In the genomic region with DNA sequence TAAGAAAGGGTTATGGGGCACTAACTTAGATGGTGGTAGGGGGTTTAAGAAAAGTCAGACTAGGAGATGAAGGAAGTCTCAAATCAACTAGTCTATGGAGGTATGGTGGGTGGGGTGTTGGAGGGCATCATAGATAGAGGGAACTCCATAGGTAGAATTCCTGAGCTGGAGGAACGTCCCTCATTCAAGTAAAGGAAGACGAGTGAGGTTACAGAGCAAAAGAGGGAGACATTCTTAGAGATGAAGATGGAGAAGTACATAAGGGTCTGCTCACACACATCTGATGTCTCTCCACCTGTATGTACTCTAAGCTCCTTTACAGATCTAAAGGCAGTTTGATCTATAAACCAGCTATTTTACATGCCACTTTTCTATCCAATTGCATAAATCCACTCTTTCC, we compare ENCODE assay signal across 8 cellular contexts. TPM values are rescaled to one million over a fixed set of nuclear protein-coding genes. Genes with fewer than 3 reads are reported as not detected.
DNase-seq lines count a peak whose midpoint lies in the region; ATAC-seq and TF ChIP-seq lines count a peak whose summit lies in the region.

No MANE protein-coding gene starts in this region.

- no peak for TF ChIP-seq EP300 in transverse colon (IDR thresholded peaks at IDR 0.05; ENCODE audit: low read depth)

- peaks cover 53% of the 10 kb centered on the region for H3K4me1 Mint-ChIP-seq in activated naive CD4-positive, alpha-beta T cell treated with anti-CD3 and anti-CD28 coated beads for 36 hours (ENCODE audit: low read depth)

- H3K27me3 Mint-ChIP-seq in activated naive CD4-positive, alpha-beta T cell treated with anti-CD3 and anti-CD28 coated beads for 36 hours (ENCODE audit: low read depth), result no peaks in the 10 kb centered on the region

- H3K36me3 ChIP-seq in lower lobe of right lung (no peaks in the 10 kb centered on the region), transverse colon (no peaks in the 10 kb centered on the region)

- no peak for TF ChIP-seq POLR2A in transverse colon (IDR thresholded peaks at IDR 0.05)

- CTCF ChIA-PET in activated naive CD4-positive, alpha-beta T cell treated with anti-CD3 and anti-CD28 coated beads for 36 hours (lab: Charles Lee), result interaction anchor here (0.7 to 1.6 kb wide), 3 partner anchors 31 to 98 kb away, joined by 3 to 4 read pairs (median 3); no protein-coding TSS in a partner anchor

- H3K27me3 ChIP-seq in lower lobe of right lung (ENCODE audit: low read depth) (no peaks in the 10 kb centered on the region), transverse colon (no peaks in the 10 kb centered on the region)

- peak overlapping the region; percentile 26 for H3K27ac ChIP-seq in angular gyrus (ENCODE audit: low read depth, low read length)
- peak overlapping the region; percentile 98 for H3K27ac ChIP-seq in lower lobe of right lung
- H3K27ac ChIP-seq in transverse colon, result peak overlapping the region; percentile 95 to 98 (median 97)

- peak overlapping the region; percentile 87 for H3K27ac Mint-ChIP-seq in activated naive CD4-positive, alpha-beta T cell treated with anti-CD3 and anti-CD28 coated beads for 36 hours

- DNase-seq in activated naive CD4-positive, alpha-beta T cell treated with anti-CD3 and anti-CD28 coated beads for 36 hours, result no peak
- DNase-seq in activated naive CD4-positive, alpha-beta T cell (lab: John Stamatoyannopoulos, UW), result no peak
- DNase-seq in lower lobe of right lung (no peak), transverse colon (no peak), cerebellum (ENCODE audit: low spot score) (no peak), globus pallidus (ENCODE audit: low spot score) (no peak)

- H3K4me3 ChIP-seq in lower lobe of right lung (peak overlapping the region; percentile 77), transverse colon (peak overlapping the region; percentile 48 to 96 (median 74))

- H3K4me1 ChIP-seq in lower lobe of right lung (peaks cover 52% of the 10 kb centered on the region), transverse colon (peaks cover 6 to 59% (median 37%) of the 10 kb centered on the region in 4 donors)

- H3K36me3 Mint-ChIP-seq in activated naive CD4-positive, alpha-beta T cell treated with anti-CD3 and anti-CD28 coated beads for 36 hours (ENCODE audit: low read depth), result peaks cover 34% of the 10 kb centered on the region

- no peaks in the 10 kb centered on the region for H3K9me3 Mint-ChIP-seq in activated naive CD4-positive, alpha-beta T cell treated with anti-CD3 and anti-CD28 coated beads for 36 hours

- intact Hi-C loops in activated naive CD4-positive, alpha-beta T cell treated with anti-CD3 and anti-CD28 coated beads for 36 hours (cut with micrococcal nuclease), result loop anchor here (5.0 kb wide), 1 partner anchor 381 kb away; the partner anchor contains the start of gene PLOD2
- intact Hi-C loops in lower lobe of right lung (cut with DNase I), result no loop called here
- intact Hi-C loops in transverse colon (cut with DNase I; ENCODE audit: low total_unique reads), result no loop called here

- no peak for ATAC-seq in lower lobe of right lung
- no peak for ATAC-seq in GM21737 (IDR thresholded peaks at IDR 0.05; ENCODE audit: unreplicated experiment)

- H3K4me3 Mint-ChIP-seq in activated naive CD4-positive, alpha-beta T cell treated with anti-CD3 and anti-CD28 coated beads for 36 hours, result peak overlapping the region; percentile 89

- WGBS in transverse colon (ENCODE audit: low coverage in 1 of 2), 2 donors, result 22 to 28% methylated on average over 2 of the region's 2 CpGs

- in situ Hi-C loops in transverse colon (cut with MboI; ENCODE audit: low pct_ligation_motif_present in 1 of 4, low pct_unique_long_range_greater_than_20kb in 1 of 4, low sequenced_read_pairs in 3 of 4), result no loop called here

- no peaks in the 10 kb centered on the region for H3K9me3 ChIP-seq in lower lobe of right lung
- no peaks in the 10 kb centered on the region for H3K9me3 ChIP-seq in transverse colon

- no peak for TF ChIP-seq CTCF in lower lobe of right lung (IDR thresholded peaks at IDR 0.05)
- TF ChIP-seq CTCF in transverse colon (IDR thresholded peaks at IDR 0.05), result no peak

RNA-seq across cellular contexts. Expression of gene PLSCR1, which starts 1.4 kb away (rescaled TPM):
- 10 to 100 TPM; 60.1 to 64.3 TPM for total RNA-seq in activated naive CD4-positive, alpha-beta T cell treated with anti-CD3 and anti-CD28 coated beads for 36 hours
- total RNA-seq in lower lobe of right lung (194 TPM), transverse colon (100 to 1,000 TPM; 101 to 333 (median 214) TPM), cerebellum (18.5 TPM)

Comparison
In these comparisons a context has a peak if more than half of its experiments do, and no peak if none do; other contexts are left out.
1. H3K27ac ChIP-seq: peak in every context shown above with its lines; median percentile 98 in lower lobe of right lung; 97 in transverse colon; 26 in angular gyrus.